Comparison of ENCODE assay signal across 27 cellular contexts in the genomic region with DNA sequence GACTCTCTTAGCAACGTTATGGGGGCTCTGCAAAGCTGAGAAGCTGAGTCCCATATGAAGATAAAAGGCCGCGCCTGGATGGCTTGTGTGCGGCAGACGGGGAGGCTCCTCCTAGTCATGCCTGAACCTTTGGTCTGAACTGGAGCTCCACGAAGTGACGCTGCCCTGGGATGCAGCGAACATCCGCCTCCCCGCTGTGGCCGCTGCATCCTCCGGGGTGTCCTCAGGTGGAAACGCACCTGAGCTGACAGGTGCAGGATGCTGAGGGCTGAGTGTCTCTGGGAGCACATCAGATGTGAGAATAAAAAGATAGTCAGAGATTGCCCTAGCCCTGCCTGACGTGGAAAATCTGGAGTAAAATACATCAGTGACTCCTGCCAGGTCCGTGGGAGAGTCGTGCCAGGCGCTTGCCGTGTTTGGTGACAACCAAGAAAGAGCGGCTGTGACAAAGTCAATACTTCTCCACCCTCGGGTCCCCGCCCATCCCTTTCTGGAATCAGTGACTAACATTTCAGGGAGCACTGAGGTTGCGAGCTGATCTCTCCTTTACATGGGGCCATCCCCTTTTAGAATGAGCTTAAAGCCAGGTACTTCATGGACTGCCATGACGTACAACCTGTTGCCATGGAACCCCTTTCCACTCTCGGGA.
A peak's percentile ranks its signal among the peaks of the same experiment; 100 is the strongest.
DNase-seq lines count a peak whose midpoint lies in the region; ATAC-seq, FAIRE-seq and TF ChIP-seq lines count a peak whose summit lies in the region.
"Had no signal": no experiment of that assay in that cellular context is flagged by ENCODE, and none has a peak within 500 bp of the region (broad histone marks: within the 10 kb centered on the region; RNA-seq: fewer than 3 reads in every experiment).

No MANE protein-coding gene starts in this region.

- no TSS peak for BruUV-seq in HepG2 (replicated peaks; lab: Mats Ljungman, UMichigan)

- H2BK15ac ChIP-seq in neuronal stem cell (ENCODE audit: low read length): no peak overlapping the region

- no peak for TF ChIP-seq EP300 in HepG2 (IDR thresholded peaks at IDR 0.05; ENCODE audit: low read depth in 2 of 2, low read length in 2 of 2)
- TF ChIP-seq EP300 in HepG2 (CRISPR knock-in tag; IDR thresholded peaks at IDR 0.05; ENCODE audit: borderline replicate concordance): no peak; the same call in 1 of the 2 replicates

- H3K27me3 ChIP-seq in HepG2 (ENCODE audit: control insufficient read depth in 1 of 2, insufficient read depth in 2 of 2, low read length in 2 of 2) (no peaks in the 10 kb centered on the region), right lobe of liver (no peaks in the 10 kb centered on the region), neuronal stem cell (ENCODE audit: control insufficient read depth in 3 of 3, insufficient read depth in 3 of 3, low read depth in 1 of 3, low read length in 3 of 3) (no peaks in the 10 kb centered on the region)
- H3K27me3 ChIP-seq: BLaER1 treated with 17β-estradiol and CSF1 and Interleukin-3, amounts not matched to agents 10 nM and 100 nM; MG63 had no signal

- no peaks in the 10 kb centered on the region for H3K9me3 ChIP-seq in HepG2 (ENCODE audit: low read length)
- H3K9me3 ChIP-seq in right lobe of liver: no peaks in the 10 kb centered on the region
- H3K9me3 ChIP-seq in neuronal stem cell (replicated peaks in 1 of 2; ENCODE audit: control insufficient read depth in 2 of 2, insufficient read depth in 1 of 2, low read depth in 1 of 2, low read length in 2 of 2): no peaks in the 10 kb centered on the region
- H3K9me3 ChIP-seq: BLaER1 treated with 17β-estradiol and CSF1 and Interleukin-3, amounts not matched to agents 10 nM and 100 nM; Caco-2; MG63 had no signal

- H4K91ac ChIP-seq in neuronal stem cell (ENCODE audit: low read depth, low read length, poor library complexity): no peak overlapping the region

- intact Hi-C loops in HepG2 (cut with micrococcal nuclease; ENCODE audit: unreplicated experiment) (no loop called here), right lobe of liver (cut with DNase I) (no loop called here), left colon (cut with DNase I, micrococcal nuclease) (no loop called here)

- no peak for TF ChIP-seq CTCF in HepG2 (CRISPR knock-in tag; IDR thresholded peaks at IDR 0.05)
- TF ChIP-seq CTCF in right lobe of liver (IDR thresholded peaks at IDR 0.05): no peak

- H3K4me1 ChIP-seq in HepG2 (ENCODE audit: insufficient read depth, low read length) (peaks cover 88% of the 10 kb centered on the region), right lobe of liver (peaks cover 0 to 41% (median 18%) of the 10 kb centered on the region in 4 donors), neuronal stem cell (ENCODE audit: control insufficient read depth in 2 of 2, insufficient read depth in 1 of 2, low read depth in 1 of 2, low read length in 2 of 2) (peaks cover 44 to 61% of the 10 kb centered on the region in 2 donors)

- no peak overlapping the region for H2AFZ ChIP-seq in HepG2 (ENCODE audit: low read length)
- no peak overlapping the region for H2AFZ ChIP-seq in neuronal stem cell (ENCODE audit: low read length)

- H3K4me3 ChIP-seq in HepG2 (replicated peaks in 1 of 3; ENCODE audit: insufficient read depth in 1 of 3, low read depth in 2 of 3, low read length in 3 of 3) (no peak overlapping the region), right lobe of liver (no peak overlapping the region), neuronal stem cell (ENCODE audit: low read length in 2 of 2) (no peak overlapping the region)
- H3K4me3 ChIP-seq: BLaER1 treated with 17β-estradiol and CSF1 and Interleukin-3, amounts not matched to agents 10 nM and 100 nM; K562; MG63 had no signal

- ATAC-seq in HepG2 (no peak), right lobe of liver (no peak), left colon (peak; percentile 64)
- ATAC-seq: K562, Right ventricle myocardium inferior had no signal

- H2AK5ac ChIP-seq in neuronal stem cell (ENCODE audit: low read depth, low read length): peak overlapping the region; percentile 13

- no peak overlapping the region for H2BK120ac ChIP-seq in neuronal stem cell (ENCODE audit: low read depth, low read length)

- 60% methylated on average over 24 of the region's 24 CpGs for WGBS in HepG2 (ENCODE audit: low lambda C conversion rate)
- WGBS in right lobe of liver (ENCODE audit: insufficient coverage, low coverage, low lambda C conversion rate, missing lambda C conversion rate): 65% methylated on average over 4 of the region's 24 CpGs
- no CpG with 5 or more reads among the region's 24 CpGs for WGBS in neuronal stem cell (ENCODE audit: extremely low coverage in 2 of 2, insufficient read length in 2 of 2, insufficient replicate concordance in 1 of 2), 2 donors

- TF ChIP-seq RAD21 in HepG2 (CRISPR knock-in tag; IDR thresholded peaks at IDR 0.05): no peak

- CTCF ChIA-PET in HepG2 (lab: Yijun Ruan, JAX; ENCODE audit: low intra/inter-chr PET ratio, low total read pairs): no interaction called here
- CTCF ChIA-PET in HEK293T (lab: Yijun Ruan, JAX): no interaction called here

- H3K27ac ChIP-seq in HepG2 (ENCODE audit: extremely low read length, insufficient read depth, low read length): no peak overlapping the region
- H3K27ac ChIP-seq in right lobe of liver: no peak overlapping the region
- H3K27ac ChIP-seq in neuronal stem cell (replicated peaks; ENCODE audit: low read length): no peak overlapping the region
- H3K27ac ChIP-seq: BLaER1 treated with 17β-estradiol and CSF1 and Interleukin-3, amounts not matched to agents 10 nM and 100 nM had no signal

- H4K20me1 ChIP-seq in HepG2 (ENCODE audit: insufficient read depth, low read length): no peaks in the 10 kb centered on the region

- H3K18ac ChIP-seq in neuronal stem cell (ENCODE audit: low read length): peak overlapping the region; percentile 24

- no peaks in the 10 kb centered on the region for H3K36me3 ChIP-seq in HepG2 (replicated peaks in 1 of 2; ENCODE audit: control insufficient read depth in 1 of 2, insufficient read depth in 2 of 2, low read length in 2 of 2)
- H3K36me3 ChIP-seq in right lobe of liver: no peaks in the 10 kb centered on the region
- H3K36me3 ChIP-seq in neuronal stem cell (replicated peaks in 1 of 2; ENCODE audit: control insufficient read depth in 2 of 2, insufficient read depth in 2 of 2, low read length in 2 of 2): no peaks in the 10 kb centered on the region
- H3K36me3 ChIP-seq: BLaER1 treated with 17β-estradiol and CSF1 and Interleukin-3, amounts not matched to agents 10 nM and 100 nM; MG63 had no signal

- no peaks in the 10 kb centered on the region for H3K79me2 ChIP-seq in HepG2 (ENCODE audit: insufficient read depth, low read length)

- H3K9ac ChIP-seq in HepG2 (ENCODE audit: insufficient read depth, low read depth, low read length): no peak overlapping the region
- no peak overlapping the region for H3K9ac ChIP-seq in neuronal stem cell (ENCODE audit: low read depth, low read length, poor library complexity)
- H3K9ac ChIP-seq: BLaER1 treated with 17β-estradiol and CSF1 and Interleukin-3, amounts not matched to agents 10 nM and 100 nM had no signal

- H3K4me2 ChIP-seq in HepG2 (ENCODE audit: low read depth, low read length) (no peak overlapping the region; the same call in 1 of the 2 replicates), neuronal stem cell (ENCODE audit: insufficient read depth, low read length, poor library complexity, severe bottlenecking) (no peak overlapping the region)

- no peaks in the 10 kb centered on the region for H3K79me1 ChIP-seq in neuronal stem cell (ENCODE audit: low read depth, low read length)

- H2BK12ac ChIP-seq in neuronal stem cell (ENCODE audit: low read length): peak overlapping the region; percentile 59

- TF ChIP-seq POLR2A in HepG2 (IDR thresholded peaks at IDR 0.05; ENCODE audit: insufficient read depth in 1 of 2, low read depth in 2 of 2, low read length in 2 of 2): no peak
- TF ChIP-seq POLR2A in right lobe of liver (IDR thresholded peaks at IDR 0.05): no peak

- H3K23ac ChIP-seq in neuronal stem cell (ENCODE audit: low read depth, low read length, poor library complexity): no peak overlapping the region

- no peak overlapping the region for H3K4ac ChIP-seq in neuronal stem cell (ENCODE audit: low read length)

- no peak overlapping the region for H4K8ac ChIP-seq in neuronal stem cell (ENCODE audit: low read depth, low read length)

- in situ Hi-C loops in HepG2 (cut with HindIII; ENCODE audit: extremely low pct_ligation_motif_present, low pct_unique_long_range_greater_than_20kb): no loop called here

- POLR2A ChIA-PET in HepG2 (lab: Yijun Ruan, JAX): interaction anchor here (0.6 to 2.1 kb wide), 2 partner anchors 12 to 19 kb away, joined by 3 to 9 read pairs; no protein-coding TSS in a partner anchor
- POLR2A ChIA-PET in HEK293T (lab: Yijun Ruan, JAX): interaction anchor here (0.5 to 0.6 kb wide), 2 partner anchors 119 to 458 kb away, joined by 3 read pairs; no protein-coding TSS in a partner anchor

- no peak for DNase-seq in HepG2 (ENCODE audit: low spot score)
- no peak for DNase-seq in right lobe of liver
- DNase-seq in left colon: peak in 1 of 2 donors; percentile 50
- DNase-seq in neuronal stem cell (ENCODE audit: low spot score): no peak
- DNase-seq in stimulated activated CD4-positive, alpha-beta T cell treated with anti-CD3 and anti-CD28 coated beads, Interleukin-12 subunit alpha, Interleukin-12 subunit beta, amount 100 ng/mL, for 4 hours: no peak
- DNase-seq in stimulated activated naive CD4-positive, alpha-beta T cell treated with Interleukin-2 at 50 U/mL for 16 hours (lab: John Stamatoyannopoulos, UW): no peak
- DNase-seq in SIG-M5 (lab: John Stamatoyannopoulos, UW): no peak
- no peak for DNase-seq in HEK293T (ENCODE audit: extremely low spot score)
- DNase-seq: 8988T; Caco-2; CD4-positive, alpha-beta memory T cell; DMS 273 treated with DMSO at 0.1 percent for 48 hours; GOT3; HCEC 1CT; MG63; NCI-H1417; NCI-H1694 treated with DMSO at 0.1 percent for 48 hours; NCI-H2081 treated with DMSO at 0.1 percent for 48 hours; NCI-H446; NCI-H526; OCI-M1 had no signal

- no peak overlapping the region for H3K14ac ChIP-seq in neuronal stem cell (ENCODE audit: low read length)

- FAIRE-seq in HepG2 (lab: Jason Lieb, UNC): no peak
- FAIRE-seq: GM12892, GM18507, K562, RCC 7860 had no signal

- no peak overlapping the region for H2BK5ac ChIP-seq in neuronal stem cell (ENCODE audit: low read length)

TF ChIP-seq in HEK293T, 16 proteins besides CTCF, POLR2A, EP300 and RAD21:
- TF ChIP-seq L3MBTL2 (conservative IDR thresholded peaks at IDR 0.05) (no peak), LEF1 (IDR thresholded peaks at IDR 0.05; ENCODE audit: borderline replicate concordance) (no peak), BHLHE40 (IDR thresholded peaks at IDR 0.05; ENCODE audit: borderline replicate concordance) (no peak), ARNT (IDR thresholded peaks at IDR 0.05) (no peak), NFRKB (IDR thresholded peaks at IDR 0.05) (no peak), ELF4 (IDR thresholded peaks at IDR 0.05) (no peak), HDGF (IDR thresholded peaks at IDR 0.05; ENCODE audit: borderline replicate concordance) (no peak), FOXA1 (IDR thresholded peaks at IDR 0.05) (no peak), SP1 (IDR thresholded peaks at IDR 0.05) (no peak), CTBP1 (IDR thresholded peaks at IDR 0.05; ENCODE audit: borderline replicate concordance) (no peak)
